In genomic region chr12:98388126-98388525, GRCh38 we compare ENCODE assay signal across 20 cellular contexts.
"Had no signal": no experiment of that assay in that cellular context is flagged by ENCODE, and none has a peak within 500 bp of the region (broad histone marks: within the 10 kb centered on the region; RNA-seq: fewer than 3 reads in every experiment).

No MANE protein-coding gene starts in this region.

- H3K36me3 Mint-ChIP-seq: brain; naive thymus-derived CD4-positive, alpha-beta T cell; neural progenitor cell had no signal

- H3K4me3 ChIP-seq: hepatocyte, mucosa of descending colon, neural progenitor cell, prostate gland, skin epidermis, transverse colon, uterus had no signal

- H3K36me3 ChIP-seq: neural progenitor cell, prostate gland, transverse colon, uterus had no signal

- H3K27ac Mint-ChIP-seq: activated CD4-positive, alpha-beta T cell treated with anti-CD3 and anti-CD28 coated beads, Interleukin-2, amount 10 ng/mL, durations not matched to agents 24 days and 14 days; activated CD8-positive, alpha-beta T cell treated with anti-CD3 and anti-CD28 coated beads for 36 hours; activated naive CD4-positive, alpha-beta T cell treated with anti-CD3 and anti-CD28 coated beads for 36 hours; activated T-helper 2 cell treated with anti-CD3 and anti-CD28 coated beads, Interferon-gamma antibody, Interleukin-2, Interleukin-4, amounts not matched to agents 10 μg/mL and 5 μg/mL and 100 μg/mL, durations not matched to agents 14 hours and 24 hours and 36 hours; naive thymus-derived CD4-positive, alpha-beta T cell; neural progenitor cell had no signal

- H3K4me1 Mint-ChIP-seq: activated CD4-positive, alpha-beta T cell treated with anti-CD3 and anti-CD28 coated beads, Interleukin-2, amount 10 ng/mL, durations not matched to agents 24 days and 14 days; naive thymus-derived CD4-positive, alpha-beta T cell had no signal

- H3K9me3 Mint-ChIP-seq: activated CD4-positive, alpha-beta T cell treated with anti-CD3 and anti-CD28 coated beads, Interleukin-2, amount 10 ng/mL, durations not matched to agents 24 days and 14 days; activated CD8-positive, alpha-beta T cell treated with anti-CD3 and anti-CD28 coated beads for 36 hours; activated naive CD4-positive, alpha-beta T cell treated with anti-CD3 and anti-CD28 coated beads for 36 hours; activated T-helper 2 cell treated with anti-CD3 and anti-CD28 coated beads, Interferon-gamma antibody, Interleukin-2, Interleukin-4, amounts not matched to agents 10 μg/mL and 5 μg/mL and 100 μg/mL, durations not matched to agents 14 hours and 24 hours and 36 hours; naive thymus-derived CD4-positive, alpha-beta T cell had no signal

- H3K79me2 ChIP-seq: hepatocyte had no signal

- H2AFZ ChIP-seq: hepatocyte, neural progenitor cell had no signal

- H3K4me1 ChIP-seq: neural progenitor cell, prostate gland, transverse colon, uterus had no signal

- H3K4me2 ChIP-seq: hepatocyte, neural progenitor cell had no signal

- DNase-seq: activated CD4-positive, alpha-beta T cell treated with anti-CD3 and anti-CD28 coated beads, Interleukin-2, amount 10 ng/mL, durations not matched to agents 24 days and 14 days; activated CD4-positive, CD25-positive, alpha-beta regulatory T cell; activated CD8-positive, alpha-beta T cell treated with anti-CD3 and anti-CD28 coated beads for 36 hours; activated naive CD4-positive, alpha-beta T cell treated with anti-CD3 and anti-CD28 coated beads for 36 hours; activated T-cell treated with anti-CD3 and anti-CD28 coated beads, Interleukin-2, amount 50 U/mL, for 1 hour; caudate nucleus; mesenchymal stem cell; mucosa of descending colon; naive thymus-derived CD4-positive, alpha-beta T cell; right cardiac atrium; stimulated activated naive CD8-positive, alpha-beta T cell treated with anti-CD3 and anti-CD28 coated beads, Interleukin-15, Interleukin-2, amounts not matched to agents 100 U/mL and 50 U/mL, for 24 hours; substantia nigra; transverse colon; uterus had no signal

- H3K27me3 ChIP-seq: hepatocyte, neural progenitor cell, uterus had no signal

- H3K4me3 Mint-ChIP-seq: activated CD4-positive, alpha-beta T cell treated with anti-CD3 and anti-CD28 coated beads, Interleukin-2, amount 10 ng/mL, durations not matched to agents 24 days and 14 days; activated CD8-positive, alpha-beta T cell treated with anti-CD3 and anti-CD28 coated beads for 36 hours; activated naive CD4-positive, alpha-beta T cell treated with anti-CD3 and anti-CD28 coated beads for 36 hours; brain; naive thymus-derived CD4-positive, alpha-beta T cell; neural progenitor cell had no signal

- H3K9me3 ChIP-seq: mucosa of descending colon, prostate gland, transverse colon, uterus had no signal

- H3K27ac ChIP-seq: hepatocyte, neural progenitor cell, prostate gland, skin epidermis, transverse colon, uterus had no signal

- ATAC-seq: activated CD8-positive, alpha-beta T cell treated with anti-CD3 and anti-CD28 coated beads for 36 hours; mucosa of descending colon; naive thymus-derived CD4-positive, alpha-beta T cell; right cardiac atrium; stimulated activated naive CD8-positive, alpha-beta T cell treated with anti-CD3 and anti-CD28 coated beads, Interleukin-15, Interleukin-2, amounts not matched to agents 100 U/mL and 50 U/mL, for 24 hours had no signal
